ENCODE assay signal across 9 cellular contexts in genomic region chr4:107094332-107094731, GRCh38. TPM values are rescaled to one million over a fixed set of nuclear protein-coding genes. Genes with fewer than 3 reads are reported as not detected.
DNase-seq lines count a peak whose midpoint lies in the region; ATAC-seq and TF ChIP-seq lines count a peak whose summit lies in the region.
"Had no signal": no experiment of that assay in that cellular context is flagged by ENCODE, and none has a peak within 500 bp of the region (broad histone marks: within the 10 kb centered on the region; RNA-seq: fewer than 3 reads in every experiment).

No MANE protein-coding gene starts in this region.

- H3K27me3 Mint-ChIP-seq in activated naive CD4-positive, alpha-beta T cell treated with anti-CD3 and anti-CD28 coated beads, Interleukin-2, amount 10 ng/mL, durations not matched to agents 7 days and 5 days = no peaks in the 10 kb centered on the region

- H3K36me3 ChIP-seq in DND-41 (ENCODE audit: insufficient read depth, low read length) = no peaks in the 10 kb centered on the region

- H3K27me3 ChIP-seq in DND-41 (ENCODE audit: insufficient read depth, low read length, poor library complexity) = no peaks in the 10 kb centered on the region
- H3K27me3 ChIP-seq in foreskin keratinocyte = peaks cover 8% of the 10 kb centered on the region

- no peak overlapping the region for H3K9ac ChIP-seq in DND-41 (ENCODE audit: low read depth, low read length)

- DNase-seq in DND-41 = no peak
- DNase-seq in MV-4-11 (lab: John Stamatoyannopoulos, UW) = peak; percentile 51
- DNase-seq in foreskin keratinocyte = peak; percentile 13 to 47
- DNase-seq in NCI-H446 treated with DMSO at 0.1 percent for 48 hours (lab: John Stamatoyannopoulos, UW) = no peak
- DNase-seq in SKM-1 (lab: John Stamatoyannopoulos, UW; ENCODE audit: unreplicated experiment) = no peak
- no peak for DNase-seq in NCI-H748 treated with DMSO at 0.1 percent for 48 hours (lab: John Stamatoyannopoulos, UW)
- DNase-seq in activated naive CD4-positive, alpha-beta T cell treated with anti-CD3 and anti-CD28 coated beads, Interleukin-2, amount 10 ng/mL, durations not matched to agents 7 days and 5 days = no peak

- no peak overlapping the region for H3K4me2 ChIP-seq in DND-41 (ENCODE audit: insufficient read depth, low read length)

- H3K36me3 Mint-ChIP-seq in activated naive CD4-positive, alpha-beta T cell treated with anti-CD3 and anti-CD28 coated beads, Interleukin-2, amount 10 ng/mL, durations not matched to agents 7 days and 5 days = no peaks in the 10 kb centered on the region

- H2AFZ ChIP-seq in DND-41 (ENCODE audit: low read depth, low read length) = no peak overlapping the region

- H3K4me1 ChIP-seq in DND-41 (ENCODE audit: insufficient read depth, low read length) (no peaks in the 10 kb centered on the region), foreskin keratinocyte (no peaks in the 10 kb centered on the region)

- no peak overlapping the region for H3K27ac Mint-ChIP-seq in activated naive CD4-positive, alpha-beta T cell treated with anti-CD3 and anti-CD28 coated beads, Interleukin-2, amount 10 ng/mL, durations not matched to agents 7 days and 5 days

- no peaks in the 10 kb centered on the region for H4K20me1 ChIP-seq in DND-41 (ENCODE audit: insufficient read depth, low read length)

- H3K4me3 ChIP-seq in DND-41 (ENCODE audit: low read depth in 1 of 2, low read length in 2 of 2) = no peak overlapping the region

- CTCF ChIA-PET in activated naive CD4-positive, alpha-beta T cell treated with anti-CD3 and anti-CD28 coated beads, Interleukin-2, amount 10 ng/mL, durations not matched to agents 7 days and 5 days (lab: Charles Lee) = no interaction called here

- TF ChIP-seq CTCF in DND-41 (IDR thresholded peaks at IDR 0.05; ENCODE audit: borderline replicate concordance, extremely low read depth, low read length, poor library complexity, severe bottlenecking) (peak; percentile 31), foreskin keratinocyte (conservative IDR thresholded peaks at IDR 0.05) (peak; percentile 66)

- H3K9me3 Mint-ChIP-seq in activated naive CD4-positive, alpha-beta T cell treated with anti-CD3 and anti-CD28 coated beads, Interleukin-2, amount 10 ng/mL, durations not matched to agents 7 days and 5 days = peaks cover 4% of the 10 kb centered on the region

- H3K79me2 ChIP-seq in DND-41 (ENCODE audit: insufficient read depth, low read length) = no peaks in the 10 kb centered on the region

- no peaks in the 10 kb centered on the region for H3K9me3 ChIP-seq in DND-41 (ENCODE audit: insufficient read depth, low read length, severe bottlenecking)

- H3K4me3 Mint-ChIP-seq in activated naive CD4-positive, alpha-beta T cell treated with anti-CD3 and anti-CD28 coated beads, Interleukin-2, amount 10 ng/mL, durations not matched to agents 7 days and 5 days = no peak overlapping the region

- no peaks in the 10 kb centered on the region for H3K4me1 Mint-ChIP-seq in activated naive CD4-positive, alpha-beta T cell treated with anti-CD3 and anti-CD28 coated beads, Interleukin-2, amount 10 ng/mL, durations not matched to agents 7 days and 5 days

- ATAC-seq in DND-41 (ENCODE audit: insufficient read depth, low read depth) = 0 out of 3 replicates have a peak, but pooled peaks have one; percentile 31
- ATAC-seq in GM21717 (IDR thresholded peaks at IDR 0.05; ENCODE audit: unreplicated experiment) = peak; percentile 74
- ATAC-seq in foreskin keratinocyte = peak; percentile 62

- H3K27ac ChIP-seq in DND-41 (ENCODE audit: low read length) (no peak overlapping the region), foreskin keratinocyte (no peak overlapping the region)
- H3K27ac ChIP-seq: epithelial cell of prostate had no signal

RNA-seq across cellular contexts. Expression of gene DKK2, which starts 58.2 kb away (rescaled TPM):
- 0.32 and 0.54 TPM in 2 replicates for total RNA-seq in foreskin keratinocyte
- polyA plus RNA-seq in foreskin keratinocyte = 0.12 and 0.13 TPM in 2 replicates

Comparison
In these comparisons a context has a peak if more than half of its experiments do, and no peak if none do; other contexts are left out.
1. DNase-seq: peak in MV-4-11 (single experiment) and foreskin keratinocyte (2 of 2); none in DND-41 (single experiment), NCI-H446 treated with DMSO at 0.1 percent for 48 hours (single experiment), SKM-1 (single experiment), NCI-H748 treated with DMSO at 0.1 percent for 48 hours (single experiment) and activated naive CD4-positive, alpha-beta T cell treated with anti-CD3 and anti-CD28 coated beads, Interleukin-2, amount 10 ng/mL, durations not matched to agents 7 days and 5 days (single experiment).
2. Peak in every context shown above with its lines, with median percentiles within 50 percentile points of each other: ATAC-seq.